In genomic region chr19:17404621-17405249, GRCh38 we compare ENCODE assay signal across 10 cellular contexts. TPM values are rescaled to one million over a fixed set of nuclear protein-coding genes. Genes with fewer than 3 reads are reported as not detected.
DNase-seq lines count a peak whose midpoint lies in the region; ATAC-seq, FAIRE-seq and TF ChIP-seq lines count a peak whose summit lies in the region.
"Had no signal": no experiment of that assay in that cellular context is flagged by ENCODE, and none has a peak within 500 bp of the region (broad histone marks: within the 10 kb centered on the region; RNA-seq: fewer than 3 reads in every experiment).

No MANE protein-coding gene starts in this region.

- H2AFZ ChIP-seq in K562 (ENCODE audit: low read depth, low read length), result peak overlapping the region; percentile 81

- H3K79me2 ChIP-seq in K562 (ENCODE audit: control insufficient read depth, insufficient read depth, low read length), result peaks cover 64% of the 10 kb centered on the region

- H3K36me3 ChIP-seq in K562 (ENCODE audit: control insufficient read depth, insufficient read depth, low read length), result peaks cover 26% of the 10 kb centered on the region; the same call in 2 of the 3 replicates
- no peaks in the 10 kb centered on the region for H3K36me3 ChIP-seq in BE2C

- TF ChIP-seq CTCF in K562 (IDR thresholded peaks at IDR 0.05 in 2 of 3, conservative IDR thresholded peaks at IDR 0.05 in 1 of 3; ENCODE audit: insufficient read depth in 2 of 3, low read depth in 1 of 3, low read length in 3 of 3), result no peak
- no peak for TF ChIP-seq CTCF in BE2C (IDR thresholded peaks at IDR 0.05; ENCODE audit: low read depth, low read length)

- ATAC-seq in HG03045 (IDR thresholded peaks at IDR 0.05; ENCODE audit: unreplicated experiment), result peak; percentile 12
- ATAC-seq in K562, result no peak
- no peak for ATAC-seq in natural killer cell treated with Interleukin-12 subunit alpha and Interleukin-12 subunit beta and Interleukin-15 and Interleukin-18, amount 100 ng/mL, for 72 hours
- no peak for ATAC-seq in GM21825 (IDR thresholded peaks at IDR 0.05; ENCODE audit: unreplicated experiment)

- H3K36me3 Mint-ChIP-seq in natural killer cell treated with Interleukin-12 subunit alpha and Interleukin-12 subunit beta and Interleukin-15 and Interleukin-18, amount 100 ng/mL, for 72 hours, result no peaks in the 10 kb centered on the region

- H3K9me3 ChIP-seq in K562 (replicated peaks; ENCODE audit: control insufficient read depth, insufficient read depth, low read depth, low read length) (no peaks in the 10 kb centered on the region), BE2C (no peaks in the 10 kb centered on the region)

- H3K4me1 ChIP-seq in K562 (replicated peaks in 1 of 2; ENCODE audit: control insufficient read depth in 2 of 2, insufficient read depth in 2 of 2, low read length in 2 of 2) (peaks cover 12 to 37% of the 10 kb centered on the region in 2 experiments; a peak in 4 of 5 replicates), BE2C (peaks cover 22% of the 10 kb centered on the region)

- POLR2A ChIA-PET in K562 (lab: Yijun Ruan, JAX), result interaction anchor here (0.6 to 2.4 kb wide), 7 partner anchors 11 to 935 kb away, joined by 3 to 20 read pairs (median 5); partner anchors contain the start of genes ANO8, CCDC194 and MVB12A

- peak overlapping the region; percentile 69 for H3K27ac ChIP-seq in K562 (ENCODE audit: extremely low read depth, low read depth, low read length)

- H3K9ac ChIP-seq in K562 (ENCODE audit: insufficient read depth in 1 of 2, low read depth in 2 of 2, low read length in 2 of 2), result peak overlapping the region; percentile 78 to 93

- in situ Hi-C loops in K562 (cut with MboI), result no loop called here

- TF ChIP-seq EP300 in K562 (IDR thresholded peaks at IDR 0.05; ENCODE audit: low read length), result no peak

- no peaks in the 10 kb centered on the region for H3K9me3 Mint-ChIP-seq in natural killer cell treated with Interleukin-12 subunit alpha and Interleukin-12 subunit beta and Interleukin-15 and Interleukin-18, amount 100 ng/mL, for 72 hours

- H3K9me1 ChIP-seq in K562 (ENCODE audit: control insufficient read depth, insufficient read depth, low read length), result no peaks in the 10 kb centered on the region

- H3K27ac Mint-ChIP-seq in natural killer cell treated with Interleukin-12 subunit alpha and Interleukin-12 subunit beta and Interleukin-15 and Interleukin-18, amount 100 ng/mL, for 72 hours, result peak overlapping the region; percentile 89 to 99

- FAIRE-seq in K562 (lab: Jason Lieb, UNC), result no peak
- FAIRE-seq: islet of Langerhans had no signal

- TF ChIP-seq RAD21 in K562 (CRISPR knock-in tag; conservative IDR thresholded peaks at IDR 0.05 in 1 of 2, IDR thresholded peaks at IDR 0.05 in 1 of 2), result no peak

- H3K4me3 Mint-ChIP-seq in natural killer cell treated with Interleukin-12 subunit alpha and Interleukin-12 subunit beta and Interleukin-15 and Interleukin-18, amount 100 ng/mL, for 72 hours, result peak overlapping the region; percentile 96

- H3K4me2 ChIP-seq in K562 (ENCODE audit: insufficient read depth, low read length), result peak overlapping the region; percentile 92

- DNase-seq in K562 (ENCODE audit: extremely low read depth in 1 of 4, low spot score in 3 of 4) (peak in 1 of 4 experiments; percentile 44), H4 (ENCODE audit: low spot score) (no peak), BE2C (no peak), epidermal melanocyte (ENCODE audit: insufficient read length, low spot score) (no peak)
- no peak for DNase-seq in natural killer cell treated with Interleukin-12 subunit alpha and Interleukin-12 subunit beta and Interleukin-15 and Interleukin-18, amount 100 ng/mL, for 72 hours (ENCODE audit: low spot score)

- TSS peak; percentile 68 for BruUV-seq in K562 (replicated peaks; lab: Mats Ljungman, UMichigan)

- H3K27me3 Mint-ChIP-seq in natural killer cell treated with Interleukin-12 subunit alpha and Interleukin-12 subunit beta and Interleukin-15 and Interleukin-18, amount 100 ng/mL, for 72 hours, result no peaks in the 10 kb centered on the region

- WGBS in K562 (ENCODE audit: insufficient coverage, low coverage, missing lambda C conversion rate), result 2% methylated on average over 7 of the region's 7 CpGs

- intact Hi-C loops in K562 (cut with micrococcal nuclease), result loop anchor here (1.0 kb wide), 1 partner anchor 15 kb away; no protein-coding TSS in a partner anchor

- CTCF ChIA-PET in K562 (lab: Yijun Ruan, JAX; ENCODE audit: low intra/inter-chr PET ratio), result no interaction called here

- no peak for TF ChIP-seq POLR2A in K562 (conservative IDR thresholded peaks at IDR 0.05)

- 0 out of 2 replicates have a peak, but pooled peaks cover 3% of the 10 kb centered on the region for H4K20me1 ChIP-seq in K562 (replicated peaks; ENCODE audit: control insufficient read depth, insufficient read depth, low read length)

- no peaks in the 10 kb centered on the region for H3K27me3 ChIP-seq in K562 (ENCODE audit: control insufficient read depth in 2 of 2, insufficient read depth in 2 of 2, low read length in 2 of 2)
- no peaks in the 10 kb centered on the region for H3K27me3 ChIP-seq in BE2C

- peak overlapping the region; percentile 84 for H3K4me3 ChIP-seq in GM08714 (ENCODE audit: low read length)
- H3K4me3 ChIP-seq in K562, result peak overlapping the region; percentile 53
- H3K4me3 ChIP-seq in BE2C (ENCODE audit: low read depth, low read length), result no peak overlapping the region

- H3K4me1 Mint-ChIP-seq in natural killer cell treated with Interleukin-12 subunit alpha and Interleukin-12 subunit beta and Interleukin-15 and Interleukin-18, amount 100 ng/mL, for 72 hours (ENCODE audit: low read depth in 2 of 2), result peaks cover 25 to 44% of the 10 kb centered on the region in 2 donors

RNA-seq across cellular contexts. Expression of gene BST2, which starts 0.7 kb away (rescaled TPM):
- total RNA-seq in K562 (2011; cell fraction: chromatin; rRNA removed; ENCODE audit: low replicate concordance), result 47.5 and 109 TPM in 2 replicates
- total RNA-seq in K562 (2011; cell fraction: nucleolus; rRNA removed), result 178 and 201 TPM in 2 replicates
- total RNA-seq in K562 (2011; cell fraction: nucleoplasm; rRNA removed), result 126 and 143 TPM in 2 replicates
- 186 and 224 TPM in 2 replicates for total RNA-seq in K562 (2014; rRNA removed)
- 54.9 and 64.7 TPM in 2 replicates for total RNA-seq in K562 (2014; rRNA removed; fragmentation: Illumina TruSeq; extraction: Trizol)
- 126 and 129 TPM in 2 replicates for total RNA-seq in K562 (2015; rRNA removed; fragmentation: Illumina TruSeq; extraction: Trizol)
- 158 and 163 TPM in 2 replicates for total RNA-seq in K562 (2021)
- polyA plus RNA-seq in K562 (2011; rRNA removed), result 151 and 194 TPM in 2 replicates
- polyA plus RNA-seq in K562 (2011; cell fraction: cytosol; rRNA removed), result 219 and 256 TPM in 2 replicates
- 71.2 and 82.7 TPM in 2 replicates for polyA plus RNA-seq in K562 (2011; cell fraction: nucleus; rRNA removed)
- 232 and 263 TPM in 2 replicates for polyA plus RNA-seq in K562 (2012)
- polyA plus RNA-seq in K562 (2014; fragmentation: Illumina TruSeq; extraction: Trizol), result 135 and 166 TPM in 2 replicates
- polyA plus RNA-seq in K562 (2014; fragmentation: Nextera tagmentation; extraction: Ambion mirVana), result 10 to 100 TPM; 11.2 to 69.8 TPM
- 232 and 241 TPM in 2 replicates for polyA plus RNA-seq in K562 (2014; rRNA removed)
- 63.4 and 76.9 TPM in 2 replicates for polyA minus RNA-seq in K562 (2011; rRNA and poly(A)+ RNA removed)
- polyA minus RNA-seq in K562 (2011; cell fraction: cytosol; rRNA and poly(A)+ RNA removed), result 39.6 and 74.5 TPM in 2 replicates
- polyA minus RNA-seq in K562 (2011; cell fraction: nucleus; rRNA and poly(A)+ RNA removed), result 19.9 and 44.1 TPM in 2 replicates
- total RNA-seq in natural killer cell treated with Interleukin-12 subunit alpha and Interleukin-12 subunit beta and Interleukin-15 and Interleukin-18, amount 100 ng/mL, for 72 hours, result 100 to 1,000 TPM; 150 to 282 TPM
- total RNA-seq in H4 (2014; rRNA removed; shearing (Covaris generic)), result 273 and 396 TPM in 2 replicates
- 5.5 TPM for polyA plus RNA-seq in BE2C (2012; ENCODE audit: insufficient read depth, insufficient read length, low read depth)

RNA-seq across cellular contexts. Expression of gene CCDC194, which starts 10.7 kb away (rescaled TPM):
- total RNA-seq in K562 (2011; cell fraction: chromatin; rRNA removed; ENCODE audit: low replicate concordance), result 4.8 and 5.5 TPM in 2 replicates
- 3.3 and 4.0 TPM in 2 replicates for total RNA-seq in K562 (2011; cell fraction: nucleolus; rRNA removed)
- total RNA-seq in K562 (2011; cell fraction: nucleoplasm; rRNA removed), result 4.5 and 6.3 TPM in 2 replicates
- 0.37 and 1.3 TPM in 2 replicates for total RNA-seq in K562 (2014; rRNA removed)
- 0.18 and 0.22 TPM in 2 replicates for total RNA-seq in K562 (2014; rRNA removed; fragmentation: Illumina TruSeq; extraction: Trizol)
- 0.34 and 0.47 TPM in 2 replicates for total RNA-seq in K562 (2015; rRNA removed; fragmentation: Illumina TruSeq; extraction: Trizol)
- 0.31 and 0.76 TPM in 2 replicates for total RNA-seq in K562 (2021)
- polyA plus RNA-seq in K562 (2011; rRNA removed), result 0.13 and 0.46 TPM in 2 replicates
- polyA plus RNA-seq in K562 (2011; cell fraction: cytosol; rRNA removed), result 0.29 TPM in 1 of 2 replicates, not detected in the other
- polyA plus RNA-seq in K562 (2011; cell fraction: nucleus; rRNA removed), result 1.4 and 1.7 TPM in 2 replicates
- polyA plus RNA-seq in K562 (2012), result 0.31 and 0.60 TPM in 2 replicates
- 0.35 TPM in 1 of 2 replicates, not detected in the other for polyA plus RNA-seq in K562 (2014; fragmentation: Illumina TruSeq; extraction: Trizol)
- not detected for polyA plus RNA-seq in K562 (2014; fragmentation: Nextera tagmentation; extraction: Ambion mirVana)
- polyA plus RNA-seq in K562 (2014; rRNA removed), result 0.43 and 0.72 TPM in 2 replicates
- 0.53 TPM in 1 of 2 replicates, not detected in the other for polyA minus RNA-seq in K562 (2011; rRNA and poly(A)+ RNA removed)
- not detected in 2 replicates for polyA minus RNA-seq in K562 (2011; cell fraction: cytosol; rRNA and poly(A)+ RNA removed)
- polyA minus RNA-seq in K562 (2011; cell fraction: nucleus; rRNA and poly(A)+ RNA removed), result 0.56 and 1.3 TPM in 2 replicates
- total RNA-seq in natural killer cell treated with Interleukin-12 subunit alpha and Interleukin-12 subunit beta and Interleukin-15 and Interleukin-18, amount 100 ng/mL, for 72 hours, result 1 to 10 TPM; 4.4 to 6.6 TPM
- not detected in 2 replicates for total RNA-seq in H4 (2014; rRNA removed; shearing (Covaris generic))
- not detected for polyA plus RNA-seq in BE2C (2012; ENCODE audit: insufficient read depth, insufficient read length, low read depth)

RNA-seq across cellular contexts. Expression of gene MVB12A, which starts 15.1 kb away (rescaled TPM):
- total RNA-seq in K562 (2011; cell fraction: chromatin; rRNA removed; ENCODE audit: low replicate concordance), result 25.5 and 71.2 TPM in 2 replicates
- total RNA-seq in K562 (2011; cell fraction: nucleolus; rRNA removed), result 47.4 and 53.0 TPM in 2 replicates
- 44.1 and 57.1 TPM in 2 replicates for total RNA-seq in K562 (2011; cell fraction: nucleoplasm; rRNA removed)
- 43.0 and 45.3 TPM in 2 replicates for total RNA-seq in K562 (2014; rRNA removed)
- 7.1 and 10.0 TPM in 2 replicates for total RNA-seq in K562 (2014; rRNA removed; fragmentation: Illumina TruSeq; extraction: Trizol)
- total RNA-seq in K562 (2015; rRNA removed; fragmentation: Illumina TruSeq; extraction: Trizol), result 21.1 and 22.8 TPM in 2 replicates
- total RNA-seq in K562 (2021), result 46.2 and 46.9 TPM in 2 replicates
- polyA plus RNA-seq in K562 (2011; rRNA removed), result 22.4 and 28.1 TPM in 2 replicates
- 36.6 and 75.2 TPM in 2 replicates for polyA plus RNA-seq in K562 (2011; cell fraction: cytosol; rRNA removed)
- 33.1 and 48.1 TPM in 2 replicates for polyA plus RNA-seq in K562 (2011; cell fraction: nucleus; rRNA removed)
- 26.7 and 60.7 TPM in 2 replicates for polyA plus RNA-seq in K562 (2012)
- polyA plus RNA-seq in K562 (2014; fragmentation: Illumina TruSeq; extraction: Trizol), result 22.5 and 34.3 TPM in 2 replicates
- polyA plus RNA-seq in K562 (2014; fragmentation: Nextera tagmentation; extraction: Ambion mirVana), result 1 to 10 TPM; 1.2 to 1.7 TPM
- 39.7 and 42.5 TPM in 2 replicates for polyA plus RNA-seq in K562 (2014; rRNA removed)
- polyA minus RNA-seq in K562 (2011; rRNA and poly(A)+ RNA removed), result 6.1 and 9.0 TPM in 2 replicates
- polyA minus RNA-seq in K562 (2011; cell fraction: cytosol; rRNA and poly(A)+ RNA removed), result 10.4 and 19.3 TPM in 2 replicates
- 15.6 and 16.1 TPM in 2 replicates for polyA minus RNA-seq in K562 (2011; cell fraction: nucleus; rRNA and poly(A)+ RNA removed)
- 10 to 100 TPM; 37.0 to 45.9 TPM for total RNA-seq in natural killer cell treated with Interleukin-12 subunit alpha and Interleukin-12 subunit beta and Interleukin-15 and Interleukin-18, amount 100 ng/mL, for 72 hours
- total RNA-seq in H4 (2014; rRNA removed; shearing (Covaris generic)), result 155 and 216 TPM in 2 replicates
- 208 TPM for polyA plus RNA-seq in BE2C (2012; ENCODE audit: insufficient read depth, insufficient read length, low read depth)

RNA-seq across cellular contexts. Expression of gene PLVAP, which starts 27.6 kb away (rescaled TPM):
- 0.46 and 1.6 TPM in 2 replicates for total RNA-seq in K562 (2011; cell fraction: chromatin; rRNA removed; ENCODE audit: low replicate concordance)
- total RNA-seq in K562 (2011; cell fraction: nucleolus; rRNA removed), result 1.3 and 2.0 TPM in 2 replicates
- total RNA-seq in K562 (2011; cell fraction: nucleoplasm; rRNA removed), result 1.2 and 2.7 TPM in 2 replicates
- total RNA-seq in K562 (2014; rRNA removed), result 0.09 and 0.53 TPM in 2 replicates
- 0.10 TPM in 1 of 2 replicates, not detected in the other for total RNA-seq in K562 (2014; rRNA removed; fragmentation: Illumina TruSeq; extraction: Trizol)
- total RNA-seq in K562 (2015; rRNA removed; fragmentation: Illumina TruSeq; extraction: Trizol), result not detected in 2 replicates
- 0.75 and 0.81 TPM in 2 replicates for total RNA-seq in K562 (2021)
- 0.49 and 0.70 TPM in 2 replicates for polyA plus RNA-seq in K562 (2011; rRNA removed)
- 0.53 and 1.9 TPM in 2 replicates for polyA plus RNA-seq in K562 (2011; cell fraction: cytosol; rRNA removed)
- 0.67 and 1.1 TPM in 2 replicates for polyA plus RNA-seq in K562 (2011; cell fraction: nucleus; rRNA removed)
- 0.12 and 0.57 TPM in 2 replicates for polyA plus RNA-seq in K562 (2012)
- polyA plus RNA-seq in K562 (2014; fragmentation: Illumina TruSeq; extraction: Trizol), result 0.51 and 0.84 TPM in 2 replicates
- polyA plus RNA-seq in K562 (2014; fragmentation: Nextera tagmentation; extraction: Ambion mirVana), result not detected
- 0.31 and 0.84 TPM in 2 replicates for polyA plus RNA-seq in K562 (2014; rRNA removed)
- 0.78 and 2.1 TPM in 2 replicates for polyA minus RNA-seq in K562 (2011; rRNA and poly(A)+ RNA removed)
- polyA minus RNA-seq in K562 (2011; cell fraction: cytosol; rRNA and poly(A)+ RNA removed), result 0.67 TPM in 1 of 2 replicates, not detected in the other
- 0.27 and 0.33 TPM in 2 replicates for polyA minus RNA-seq in K562 (2011; cell fraction: nucleus; rRNA and poly(A)+ RNA removed)
- total RNA-seq in natural killer cell treated with Interleukin-12 subunit alpha and Interleukin-12 subunit beta and Interleukin-15 and Interleukin-18, amount 100 ng/mL, for 72 hours, result under 1 TPM in 1 of 2 donors, not detected in 1; 0.59 TPM
- total RNA-seq in H4 (2014; rRNA removed; shearing (Covaris generic)), result not detected in 2 replicates
- not detected for polyA plus RNA-seq in BE2C (2012; ENCODE audit: insufficient read depth, insufficient read length, low read depth)
- total RNA-seq: T-helper 2 cell treated with Interferon-gamma antibody and Interleukin-4, amounts not matched to agents 100 ng/mL and 5 ng/mL, for 36 hours had no signal

RNA-seq across cellular contexts. Expression of gene TMEM221, which starts 43.7 kb away (rescaled TPM):
- total RNA-seq in K562 (2011; cell fraction: chromatin; rRNA removed; ENCODE audit: low replicate concordance), result 0.62 TPM in 1 of 2 replicates, not detected in the other
- total RNA-seq in K562 (2011; cell fraction: nucleolus; rRNA removed), result 0.26 TPM in 1 of 2 replicates, not detected in the other
- total RNA-seq in K562 (2011; cell fraction: nucleoplasm; rRNA removed), result 0.22 TPM in 1 of 2 replicates, not detected in the other
- total RNA-seq in K562 (2014; rRNA removed) (not detected in 2 replicates), K562 (2014; rRNA removed; fragmentation: Illumina TruSeq; extraction: Trizol) (not detected in 2 replicates), K562 (2015; rRNA removed; fragmentation: Illumina TruSeq; extraction: Trizol) (not detected in 2 replicates), K562 (2021) (not detected in 2 replicates)
- polyA plus RNA-seq in K562 (2011; rRNA removed) (0.15 and 0.35 TPM in 2 replicates), K562 (2014; fragmentation: Illumina TruSeq; extraction: Trizol) (not detected in 2 replicates), K562 (2014; fragmentation: Nextera tagmentation; extraction: Ambion mirVana) (under 1 TPM in 1 of 2 experiments, not detected in 1; 0.06 TPM), K562 (2014; rRNA removed) (not detected in 2 replicates)
- 0.10 and 0.18 TPM in 2 replicates for polyA plus RNA-seq in K562 (2011; cell fraction: cytosol; rRNA removed)
- 0.18 and 0.28 TPM in 2 replicates for polyA plus RNA-seq in K562 (2011; cell fraction: nucleus; rRNA removed)
- polyA plus RNA-seq in K562 (2012), result 0.12 TPM in 1 of 2 replicates, not detected in the other
- not detected in 2 replicates for polyA minus RNA-seq in K562 (2011; rRNA and poly(A)+ RNA removed)
- not detected in 2 replicates for polyA minus RNA-seq in K562 (2011; cell fraction: cytosol; rRNA and poly(A)+ RNA removed)
- polyA minus RNA-seq in K562 (2011; cell fraction: nucleus; rRNA and poly(A)+ RNA removed), result 0.22 and 0.27 TPM in 2 replicates
- total RNA-seq in natural killer cell treated with Interleukin-12 subunit alpha and Interleukin-12 subunit beta and Interleukin-15 and Interleukin-18, amount 100 ng/mL, for 72 hours, result not detected
- total RNA-seq in H4 (2014; rRNA removed; shearing (Covaris generic)), result 0.27 and 1.1 TPM in 2 replicates
- not detected for polyA plus RNA-seq in BE2C (2012; ENCODE audit: insufficient read depth, insufficient read length, low read depth)
- total RNA-seq: T-helper 2 cell treated with Interferon-gamma antibody and Interleukin-4, amounts not matched to agents 100 ng/mL and 5 ng/mL, for 36 hours had no signal
